ENCODE assay signal across 1 cellular context in the genomic region with DNA sequence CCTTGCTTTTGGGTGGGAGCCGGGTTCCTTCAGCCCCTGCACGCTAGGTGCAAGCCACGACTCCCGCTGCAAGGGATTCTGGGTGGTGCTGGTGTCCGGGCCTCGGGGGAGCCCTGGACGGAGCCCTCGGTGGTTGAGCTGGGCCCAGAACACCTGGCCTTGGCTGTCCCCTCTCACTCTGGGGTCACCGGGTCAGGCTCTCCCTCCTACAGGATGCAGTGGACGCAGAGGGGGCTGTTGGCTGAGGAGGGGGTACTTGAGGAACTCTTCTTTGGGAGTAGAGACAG.
TF ChIP-seq lines count a peak whose summit lies in the region.

No MANE protein-coding gene starts in this region.

TF ChIP-seq in HepG2, 621 proteins besides CTCF, POLR2A, EP300 and RAD21 (continued from another document):
- TF ChIP-seq ZNF687 (CRISPR knock-in tag; IDR thresholded peaks at IDR 0.05) (peak; percentile 39; the same call in 1 of the 2 replicates), HMG20A (CRISPR knock-in tag; IDR thresholded peaks at IDR 0.05; ENCODE audit: borderline replicate concordance) (no peak), THAP11 (CRISPR knock-in tag; IDR thresholded peaks at IDR 0.05) (no peak), ZNF230 (CRISPR knock-in tag; IDR thresholded peaks at IDR 0.05) (no peak), MLXIP (CRISPR knock-in tag; IDR thresholded peaks at IDR 0.05; ENCODE audit: borderline replicate concordance) (no peak), ZNF737 (CRISPR knock-in tag; IDR thresholded peaks at IDR 0.05; ENCODE audit: borderline replicate concordance) (no peak), USF2 (IDR thresholded peaks at IDR 0.05; ENCODE audit: low read depth, low read length) (no peak), USF2 (CRISPR knock-in tag; IDR thresholded peaks at IDR 0.05; ENCODE audit: borderline replicate concordance) (peak; percentile 49; the same call in 1 of the 2 replicates), ZNF101 (CRISPR knock-in tag; IDR thresholded peaks at IDR 0.05; ENCODE audit: borderline replicate concordance, low read depth) (no peak), ZFP36L2 (CRISPR knock-in tag; IDR thresholded peaks at IDR 0.05) (no peak), ZNF44 (CRISPR knock-in tag; IDR thresholded peaks at IDR 0.05) (no peak), LBX2 (CRISPR knock-in tag; IDR thresholded peaks at IDR 0.05; ENCODE audit: borderline replicate concordance) (no peak), BCL6 (CRISPR knock-in tag; IDR thresholded peaks at IDR 0.05) (no peak)
- TF ChIP-seq, protein P1, sequence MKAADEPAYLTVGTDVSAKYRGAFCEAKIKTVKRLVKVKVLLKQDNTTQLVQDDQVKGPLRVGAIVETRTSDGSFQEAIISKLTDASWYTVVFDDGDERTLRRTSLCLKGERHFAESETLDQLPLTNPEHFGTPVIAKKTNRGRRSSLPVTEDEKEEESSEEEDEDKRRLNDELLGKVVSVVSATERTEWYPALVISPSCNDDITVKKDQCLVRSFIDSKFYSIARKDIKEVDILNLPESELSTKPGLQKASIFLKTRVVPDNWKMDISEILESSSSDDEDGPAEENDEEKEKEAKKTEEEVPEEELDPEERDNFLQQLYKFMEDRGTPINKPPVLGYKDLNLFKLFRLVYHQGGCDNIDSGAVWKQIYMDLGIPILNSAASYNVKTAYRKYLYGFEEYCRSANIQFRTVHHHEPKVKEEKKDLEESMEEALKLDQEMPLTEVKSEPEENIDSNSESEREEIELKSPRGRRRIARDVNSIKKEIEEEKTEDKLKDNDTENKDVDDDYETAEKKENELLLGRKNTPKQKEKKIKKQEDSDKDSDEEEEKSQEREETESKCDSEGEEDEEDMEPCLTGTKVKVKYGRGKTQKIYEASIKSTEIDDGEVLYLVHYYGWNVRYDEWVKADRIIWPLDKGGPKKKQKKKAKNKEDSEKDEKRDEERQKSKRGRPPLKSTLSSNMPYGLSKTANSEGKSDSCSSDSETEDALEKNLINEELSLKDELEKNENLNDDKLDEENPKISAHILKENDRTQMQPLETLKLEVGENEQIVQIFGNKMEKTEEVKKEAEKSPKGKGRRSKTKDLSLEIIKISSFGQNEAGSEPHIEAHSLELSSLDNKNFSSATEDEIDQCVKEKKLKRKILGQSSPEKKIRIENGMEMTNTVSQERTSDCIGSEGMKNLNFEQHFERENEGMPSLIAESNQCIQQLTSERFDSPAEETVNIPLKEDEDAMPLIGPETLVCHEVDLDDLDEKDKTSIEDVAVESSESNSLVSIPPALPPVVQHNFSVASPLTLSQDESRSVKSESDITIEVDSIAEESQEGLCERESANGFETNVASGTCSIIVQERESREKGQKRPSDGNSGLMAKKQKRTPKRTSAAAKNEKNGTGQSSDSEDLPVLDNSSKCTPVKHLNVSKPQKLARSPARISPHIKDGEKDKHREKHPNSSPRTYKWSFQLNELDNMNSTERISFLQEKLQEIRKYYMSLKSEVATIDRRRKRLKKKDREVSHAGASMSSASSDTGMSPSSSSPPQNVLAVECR (CRISPR knock-in tag; IDR thresholded peaks at IDR 0.05; ENCODE audit: borderline replicate concordance) = no peak
- TF ChIP-seq, protein P2, sequence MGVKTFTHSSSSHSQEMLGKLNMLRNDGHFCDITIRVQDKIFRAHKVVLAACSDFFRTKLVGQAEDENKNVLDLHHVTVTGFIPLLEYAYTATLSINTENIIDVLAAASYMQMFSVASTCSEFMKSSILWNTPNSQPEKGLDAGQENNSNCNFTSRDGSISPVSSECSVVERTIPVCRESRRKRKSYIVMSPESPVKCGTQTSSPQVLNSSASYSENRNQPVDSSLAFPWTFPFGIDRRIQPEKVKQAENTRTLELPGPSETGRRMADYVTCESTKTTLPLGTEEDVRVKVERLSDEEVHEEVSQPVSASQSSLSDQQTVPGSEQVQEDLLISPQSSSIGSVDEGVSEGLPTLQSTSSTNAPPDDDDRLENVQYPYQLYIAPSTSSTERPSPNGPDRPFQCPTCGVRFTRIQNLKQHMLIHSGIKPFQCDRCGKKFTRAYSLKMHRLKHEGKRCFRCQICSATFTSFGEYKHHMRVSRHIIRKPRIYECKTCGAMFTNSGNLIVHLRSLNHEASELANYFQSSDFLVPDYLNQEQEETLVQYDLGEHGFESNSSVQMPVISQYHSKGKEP (CRISPR knock-in tag; IDR thresholded peaks at IDR 0.05) = no peak
- TF ChIP-seq, protein P3, sequence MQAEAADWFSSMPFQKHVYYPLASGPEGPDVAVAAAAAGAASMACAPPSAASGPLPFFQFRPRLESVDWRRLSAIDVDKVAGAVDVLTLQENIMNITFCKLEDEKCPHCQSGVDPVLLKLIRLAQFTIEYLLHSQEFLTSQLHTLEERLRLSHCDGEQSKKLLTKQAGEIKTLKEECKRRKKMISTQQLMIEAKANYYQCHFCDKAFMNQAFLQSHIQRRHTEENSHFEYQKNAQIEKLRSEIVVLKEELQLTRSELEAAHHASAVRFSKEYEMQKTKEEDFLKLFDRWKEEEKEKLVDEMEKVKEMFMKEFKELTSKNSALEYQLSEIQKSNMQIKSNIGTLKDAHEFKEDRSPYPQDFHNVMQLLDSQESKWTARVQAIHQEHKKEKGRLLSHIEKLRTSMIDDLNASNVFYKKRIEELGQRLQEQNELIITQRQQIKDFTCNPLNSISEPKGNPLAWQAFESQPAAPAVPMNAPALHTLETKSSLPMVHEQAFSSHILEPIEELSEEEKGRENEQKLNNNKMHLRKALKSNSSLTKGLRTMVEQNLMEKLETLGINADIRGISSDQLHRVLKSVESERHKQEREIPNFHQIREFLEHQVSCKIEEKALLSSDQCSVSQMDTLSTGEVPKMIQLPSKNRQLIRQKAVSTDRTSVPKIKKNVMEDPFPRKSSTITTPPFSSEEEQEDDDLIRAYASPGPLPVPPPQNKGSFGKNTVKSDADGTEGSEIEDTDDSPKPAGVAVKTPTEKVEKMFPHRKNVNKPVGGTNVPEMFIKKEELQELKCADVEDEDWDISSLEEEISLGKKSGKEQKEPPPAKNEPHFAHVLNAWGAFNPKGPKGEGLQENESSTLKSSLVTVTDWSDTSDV (CRISPR knock-in tag; IDR thresholded peaks at IDR 0.05) = no peak
